Comparison of ENCODE assay signal across 25 cellular contexts in genomic region chr20:49316704-49317103, GRCh38. TPM values are rescaled to one million over a fixed set of nuclear protein-coding genes. Genes with fewer than 3 reads are reported as not detected.
DNase-seq lines count a peak whose midpoint lies in the region; ATAC-seq, FAIRE-seq and TF ChIP-seq lines count a peak whose summit lies in the region.
"Had no signal": no experiment of that assay in that cellular context is flagged by ENCODE, and none has a peak within 500 bp of the region (broad histone marks: within the 10 kb centered on the region; RNA-seq: fewer than 3 reads in every experiment).

No MANE protein-coding gene starts in this region.

- H3K9me3 ChIP-seq in SK-N-SH = no peaks in the 10 kb centered on the region
- no peaks in the 10 kb centered on the region for H3K9me3 ChIP-seq in endothelial cell of umbilical vein (replicated peaks; ENCODE audit: control insufficient read depth, insufficient read depth, low read length)
- H3K9me3 ChIP-seq: BE2C had no signal

- intact Hi-C loops in endothelial cell of umbilical vein (cut with micrococcal nuclease) = no loop called here

- H3K79me2 ChIP-seq in SK-N-SH (ENCODE audit: insufficient read depth) = no peaks in the 10 kb centered on the region
- H3K79me2 ChIP-seq in endothelial cell of umbilical vein (ENCODE audit: control insufficient read depth, insufficient read depth, low read length) = no peaks in the 10 kb centered on the region

- no peak for DNase-seq in SK-N-SH
- DNase-seq in endothelial cell of umbilical vein (ENCODE audit: low read depth, low spot score) = no peak
- no peak for DNase-seq in NCI-H1417 (lab: John Stamatoyannopoulos, UW)
- DNase-seq: ACHN; BE2C; C1 segment of cervical spinal cord; CD4-positive, alpha-beta memory T cell; CD4-positive, CD25-positive, alpha-beta regulatory T cell; CD8-positive, alpha-beta memory T cell; COR-L47; DMS 273 treated with DMSO at 0.1 percent for 48 hours; DMS153; DMS53; DMS79; DND-41; EL; GDM1 had no signal

- POLR2A ChIA-PET in SK-N-SH (lab: Yijun Ruan, JAX) (no interaction called here), endothelial cell of umbilical vein (lab: Charles Lee) (no interaction called here)

- CTCF ChIA-PET in SK-N-SH (lab: Yijun Ruan, JAX) = interaction anchor here (1.2 kb wide), 1 partner anchor 17 kb away, joined by 5 read pairs; no protein-coding TSS in a partner anchor
- CTCF ChIA-PET in endothelial cell of umbilical vein (lab: Charles Lee) = interaction anchor here (1.5 kb wide), 1 partner anchor 14 kb away, joined by 4 read pairs; no protein-coding TSS in a partner anchor

- no peak for TF ChIP-seq RAD21 in SK-N-SH (IDR thresholded peaks at IDR 0.05; ENCODE audit: low read length)

- no TSS peak for BruUV-seq in endothelial cell of umbilical vein (replicated peaks; lab: Mats Ljungman, UMichigan)

- peaks cover 0 to 16% of the 10 kb centered on the region in 2 experiments; a peak in 1 of 4 replicates for H3K4me1 ChIP-seq in SK-N-SH (ENCODE audit: control insufficient read depth in 1 of 2, insufficient read depth in 2 of 2, low read depth in 1 of 2, low read length in 1 of 2)
- H3K4me1 ChIP-seq in endothelial cell of umbilical vein (ENCODE audit: control insufficient read depth, extremely low read depth, insufficient read depth, low read length) = peaks cover 8% of the 10 kb centered on the region
- H3K4me1 ChIP-seq: BE2C had no signal

- H3K9me2 ChIP-seq in SK-N-SH = no peaks in the 10 kb centered on the region

- H3K4me3 ChIP-seq in SK-N-SH (ENCODE audit: low read depth in 2 of 2, low read length in 1 of 2) = no peak overlapping the region
- no peak overlapping the region for H3K4me3 ChIP-seq in endothelial cell of umbilical vein (replicated peaks in 1 of 3; ENCODE audit: insufficient read depth in 1 of 3, low read depth in 1 of 3, low read length in 3 of 3)
- H3K4me3 ChIP-seq: BLaER1, GM12878 had no signal

- H3K27me3 ChIP-seq in SK-N-SH (ENCODE audit: insufficient read depth) (peaks cover 54% of the 10 kb centered on the region), endothelial cell of umbilical vein (ENCODE audit: control insufficient read depth in 2 of 2, insufficient read depth in 2 of 2, low read length in 2 of 2) (peaks cover 34 to 54% of the 10 kb centered on the region in 2 experiments)

- H3K36me3 ChIP-seq in SK-N-SH (replicated peaks in 1 of 2; ENCODE audit: control insufficient read depth in 1 of 2, insufficient read depth in 2 of 2, low read length in 1 of 2) = no peaks in the 10 kb centered on the region
- H3K36me3 ChIP-seq in endothelial cell of umbilical vein (ENCODE audit: control insufficient read depth in 2 of 2, extremely low read depth in 1 of 2, insufficient read depth in 2 of 2, low read length in 2 of 2) = no peaks in the 10 kb centered on the region
- H3K36me3 ChIP-seq: BE2C, BLaER1 had no signal

- ATAC-seq in SK-N-SH treated with all-trans-retinoic acid at 6 μM for 48 hours (no peak), HG02840 (IDR thresholded peaks at IDR 0.05; ENCODE audit: low FRiP score, unreplicated experiment) (no peak)
- ATAC-seq: GM12878 had no signal

- dilution Hi-C loops in endothelial cell of umbilical vein (cut with MboI; ENCODE audit: extremely low pct_ligation_motif_present, low sequenced_read_pairs) = no loop called here

- 40% methylated on average over 2 of the region's 2 CpGs for WGBS in SK-N-SH (ENCODE audit: low lambda C conversion rate)

- TF ChIP-seq POLR2A in endothelial cell of umbilical vein (IDR thresholded peaks at IDR 0.05; ENCODE audit: low read depth, low read length) = no peak

- no peaks in the 10 kb centered on the region for H3K9me1 ChIP-seq in endothelial cell of umbilical vein (replicated peaks; ENCODE audit: control insufficient read depth, extremely low read depth, insufficient read depth, low read length)

- no peak overlapping the region for H3K9ac ChIP-seq in SK-N-SH
- no peak overlapping the region for H3K9ac ChIP-seq in endothelial cell of umbilical vein (replicated peaks; ENCODE audit: extremely low read depth, insufficient read depth, low read length)
- H3K9ac ChIP-seq: BLaER1 had no signal

- H4K20me1 ChIP-seq in SK-N-SH (ENCODE audit: insufficient read depth) (no peaks in the 10 kb centered on the region), endothelial cell of umbilical vein (replicated peaks; ENCODE audit: control insufficient read depth, extremely low read depth, insufficient read depth, low read length) (no peaks in the 10 kb centered on the region)
- H4K20me1 ChIP-seq: BLaER1 had no signal

- no peak for TF ChIP-seq CTCF in SK-N-SH (IDR thresholded peaks at IDR 0.05)
- no peak for TF ChIP-seq CTCF in endothelial cell of umbilical vein (IDR thresholded peaks at IDR 0.05; ENCODE audit: extremely low read depth in 1 of 2, insufficient read depth in 1 of 2, low read depth in 1 of 2, low read length in 2 of 2)

- no peaks in the 10 kb centered on the region for H3F3A ChIP-seq in SK-N-SH (replicated peaks; ENCODE audit: insufficient read depth)

- H3K4me2 ChIP-seq in SK-N-SH = no peak overlapping the region
- no peak overlapping the region for H3K4me2 ChIP-seq in endothelial cell of umbilical vein (ENCODE audit: insufficient read depth, low read length)
- H3K4me2 ChIP-seq: BLaER1 had no signal

- FAIRE-seq in endothelial cell of umbilical vein (lab: Jason Lieb, UNC) = peak; percentile 12
- FAIRE-seq: A204.1, GM12878, GM12892, GM18507 had no signal

- no peak for TF ChIP-seq EP300 in SK-N-SH (IDR thresholded peaks at IDR 0.05; ENCODE audit: borderline replicate concordance in 1 of 2, low read depth in 1 of 2, low read length in 1 of 2)

- H3K27ac ChIP-seq in SK-N-SH (ENCODE audit: low read depth in 2 of 2, low read length in 1 of 2) (no peak overlapping the region), endothelial cell of umbilical vein (ENCODE audit: insufficient read depth, low read depth, low read length) (no peak overlapping the region)
- H3K27ac ChIP-seq: 22Rv1, BLaER1 had no signal

- no peak overlapping the region for H2AFZ ChIP-seq in SK-N-SH (ENCODE audit: low read depth)
- H2AFZ ChIP-seq in endothelial cell of umbilical vein (ENCODE audit: low read depth, low read length) = no peak overlapping the region

TF ChIP-seq in SK-N-SH treated with all-trans-retinoic acid at 6 μM for 48 hours, 23 proteins besides CTCF, POLR2A, EP300 and RAD21 (continues in another document):
- peak; percentile 93 for TF ChIP-seq ZNF8 (CRISPR knock-in tag; IDR thresholded peaks at IDR 0.05)

TF ChIP-seq in SK-N-SH, 30 proteins besides CTCF, POLR2A, EP300 and RAD21 (continues in another document):
- no peak for TF ChIP-seq TEAD4 (IDR thresholded peaks at IDR 0.05; ENCODE audit: borderline replicate concordance, insufficient read depth)
- no peak for TF ChIP-seq NRF1 (IDR thresholded peaks at IDR 0.05; ENCODE audit: low read depth, low read length)
- TF ChIP-seq RXRA (IDR thresholded peaks at IDR 0.05; ENCODE audit: borderline replicate concordance, low read depth) = no peak

TF ChIP-seq in endothelial cell of umbilical vein, 7 proteins besides CTCF, POLR2A, EP300 and RAD21:
- TF ChIP-seq EZH2 (IDR thresholded peaks at IDR 0.05; ENCODE audit: borderline replicate concordance, low read depth, low read length, severe bottlenecking) (peak; percentile 1), FOS (IDR thresholded peaks at IDR 0.05; ENCODE audit: borderline replicate concordance, insufficient read depth, low read length) (no peak)

RNA-seq across cellular contexts. Expression of gene ZNFX1, which starts 38.8 kb away (rescaled TPM):
- 3.9 and 4.6 TPM in 2 replicates for polyA plus RNA-seq in SK-N-SH (2012; rRNA removed)
- 4.5 and 4.7 TPM in 2 replicates for polyA plus RNA-seq in SK-N-SH (2012; cell fraction: cytosol; rRNA removed)
- polyA plus RNA-seq in SK-N-SH (2012; cell fraction: nucleus; rRNA removed) = 8.1 and 9.0 TPM in 2 replicates
- total RNA-seq in endothelial cell of umbilical vein = 26.5 and 27.9 TPM in 2 replicates
- 6.8 and 8.3 TPM in 2 replicates for polyA plus RNA-seq in endothelial cell of umbilical vein
- 7.8 and 8.6 TPM in 2 replicates for polyA plus RNA-seq in endothelial cell of umbilical vein (2011; cell fraction: cytosol; rRNA removed)
- polyA plus RNA-seq in endothelial cell of umbilical vein (2011; cell fraction: nucleus; rRNA removed) = 10.1 and 13.9 TPM in 2 replicates
- polyA plus RNA-seq in endothelial cell of umbilical vein (2012) = 24.5 and 24.7 TPM in 2 replicates
- polyA minus RNA-seq in endothelial cell of umbilical vein = 24.3 and 29.8 TPM in 2 replicates
- polyA minus RNA-seq in endothelial cell of umbilical vein (2011; cell fraction: cytosol; rRNA and poly(A)+ RNA removed) = 13.3 TPM
- polyA minus RNA-seq in endothelial cell of umbilical vein (2011; cell fraction: nucleus; rRNA and poly(A)+ RNA removed) = 12.7 and 22.2 TPM in 2 replicates
